14 cellular contexts compared by ENCODE assay signal in genomic region chr1:36751525-36751924, GRCh38.
"Had no signal": no experiment of that assay in that cellular context is flagged by ENCODE, and none has a peak within 500 bp of the region (broad histone marks: within the 10 kb centered on the region; RNA-seq: fewer than 3 reads in every experiment).

No MANE protein-coding gene starts in this region.

- H3K9me3 ChIP-seq: esophagus squamous epithelium, heart right ventricle, left lung, transverse colon, uterus had no signal

- DNase-seq: activated B cell treated with CpG ODN at 0.5 μM for 24 hours; activated CD4-positive, alpha-beta memory T cell treated with anti-CD3 and anti-CD28 coated beads for 36 hours; activated CD4-positive, alpha-beta T cell treated with anti-CD3 and anti-CD28 coated beads for 4 hours; activated CD8-positive, alpha-beta memory T cell treated with anti-CD3 and anti-CD28 coated beads, Interleukin-2, amount 10 ng/mL, durations not matched to agents 7 days and 5 days; cerebellar nuclear complex; effector memory CD4-positive, alpha-beta T cell; esophagus squamous epithelium; heart right ventricle; left lung; midbrain; nephron progenitor cell; occipital lobe; transverse colon; uterus had no signal

- H3K4me1 ChIP-seq: esophagus squamous epithelium, heart right ventricle, left lung, transverse colon, uterus had no signal

- H3K27me3 ChIP-seq: uterus had no signal

- ATAC-seq: activated CD8-positive, alpha-beta memory T cell treated with anti-CD3 and anti-CD28 coated beads, Interleukin-2, amount 10 ng/mL, durations not matched to agents 7 days and 5 days; heart right ventricle; left lung had no signal

- H3K36me3 ChIP-seq: esophagus squamous epithelium, heart right ventricle, left lung, transverse colon, uterus had no signal

- H3K4me3 ChIP-seq: esophagus squamous epithelium, heart right ventricle, left lung, transverse colon, uterus had no signal

- H3K27ac ChIP-seq: esophagus squamous epithelium, heart right ventricle, left lung, transverse colon, uterus had no signal
